Comparison of ENCODE assay signal across 8 cellular contexts in genomic region chr12:31116846-31117202, GRCh38. TPM values are rescaled to one million over a fixed set of nuclear protein-coding genes. Genes with fewer than 3 reads are reported as not detected.
DNase-seq lines count a peak whose midpoint lies in the region; ATAC-seq, FAIRE-seq and TF ChIP-seq lines count a peak whose summit lies in the region.
"Not testable (repeated sequence)": the region's sequence is repeated elsewhere in the genome, so short reads cannot be mapped to it uniquely, and the experiment has no call there.

No MANE protein-coding gene starts in this region.

- H3K36me3 Mint-ChIP-seq in activated T-cell treated with anti-CD3 and anti-CD28 coated beads, Interleukin-2, amount 50 U/mL, for 4 hours (ENCODE audit: insufficient read depth); effector memory CD8-positive, alpha-beta T cell (ENCODE audit: insufficient read depth); memory B cell; progenitor cell of endocrine pancreas (ENCODE audit: insufficient read depth): not testable (repeated sequence)

- peaks cover 0 to 23% (median 0%) of the 10 kb centered on the region in 4 donors for H3K4me1 ChIP-seq in Peyer's patch

- not testable (repeated sequence) for TF ChIP-seq POLR2A in Peyer's patch (IDR thresholded peaks at IDR 0.05)

- H3K27ac ChIP-seq in Peyer's patch = not testable (repeated sequence)

- DNase-seq in Peyer's patch; activated T-cell treated with anti-CD3 and anti-CD28 coated beads, Interleukin-2, amount 50 U/mL, for 4 hours; effector memory CD8-positive, alpha-beta T cell; memory B cell (ENCODE audit: low spot score in 2 of 2); progenitor cell of endocrine pancreas (ENCODE audit: low spot score, unreplicated experiment); urothelium cell line (ENCODE audit: low spot score): not testable (repeated sequence)

- TF ChIP-seq CTCF in Peyer's patch (IDR thresholded peaks at IDR 0.05); progenitor cell of endocrine pancreas (IDR thresholded peaks at IDR 0.05; ENCODE audit: unreplicated experiment): not testable (repeated sequence)

- peaks cover 26% of the 10 kb centered on the region for H3K27me3 Mint-ChIP-seq in activated T-cell treated with anti-CD3 and anti-CD28 coated beads, Interleukin-2, amount 50 U/mL, for 4 hours (ENCODE audit: low read depth)
- H3K27me3 Mint-ChIP-seq in effector memory CD8-positive, alpha-beta T cell = peaks cover 7 to 16% of the 10 kb centered on the region in 2 donors
- H3K27me3 Mint-ChIP-seq in memory B cell = not testable (repeated sequence)
- H3K27me3 Mint-ChIP-seq in progenitor cell of endocrine pancreas = peaks cover 43% of the 10 kb centered on the region

- peak overlapping the region; percentile 72 for H3K4me3 Mint-ChIP-seq in activated T-cell treated with anti-CD3 and anti-CD28 coated beads, Interleukin-2, amount 50 U/mL, for 4 hours
- H3K4me3 Mint-ChIP-seq in effector memory CD8-positive, alpha-beta T cell = peak overlapping the region; percentile 84 to 85
- peak overlapping the region; percentile 75 for H3K4me3 Mint-ChIP-seq in memory B cell
- peak overlapping the region; percentile 78 for H3K4me3 Mint-ChIP-seq in progenitor cell of endocrine pancreas (ENCODE audit: low read depth)

- ATAC-seq in GM18508 (IDR thresholded peaks at IDR 0.05; ENCODE audit: insufficient read depth, unreplicated experiment) (peak; percentile 13), HG03342 (IDR thresholded peaks at IDR 0.05; ENCODE audit: unreplicated experiment) (peak; percentile 15)
- peak in 1 of 2 donors; percentile 4 for ATAC-seq in activated T-cell treated with anti-CD3 and anti-CD28 coated beads, Interleukin-2, amount 50 U/mL, for 4 hours
- ATAC-seq in effector memory CD8-positive, alpha-beta T cell (replicated peaks) = peak; percentile 16
- ATAC-seq in memory B cell (ENCODE audit: low read depth) = not testable (repeated sequence)

- H3K27ac Mint-ChIP-seq in effector memory CD8-positive, alpha-beta T cell = peak overlapping the region in 1 of 2 donors; percentile 63
- H3K27ac Mint-ChIP-seq in memory B cell, progenitor cell of endocrine pancreas: not testable (repeated sequence)

- not testable (repeated sequence) for H3K27me3 ChIP-seq in Peyer's patch

- H3K4me1 Mint-ChIP-seq in activated T-cell treated with anti-CD3 and anti-CD28 coated beads, Interleukin-2, amount 50 U/mL, for 4 hours (ENCODE audit: low read depth); effector memory CD8-positive, alpha-beta T cell (ENCODE audit: low read depth in 2 of 2); memory B cell: not testable (repeated sequence)
- H3K4me1 Mint-ChIP-seq in progenitor cell of endocrine pancreas (ENCODE audit: low read depth) = peaks cover 12% of the 10 kb centered on the region

- H3K9me3 Mint-ChIP-seq in activated T-cell treated with anti-CD3 and anti-CD28 coated beads, Interleukin-2, amount 50 U/mL, for 4 hours; effector memory CD8-positive, alpha-beta T cell; memory B cell; progenitor cell of endocrine pancreas (ENCODE audit: low read depth): not testable (repeated sequence)

- H3K9me3 ChIP-seq in Peyer's patch = not testable (repeated sequence)

- peak; percentile 89 for FAIRE-seq in urothelium cell line (lab: Jason Lieb, UNC)

- H3K36me3 ChIP-seq in Peyer's patch = not testable (repeated sequence)

- H3K4me3 ChIP-seq in Peyer's patch = peak overlapping the region in 3 of 4 donors; percentile 49 to 66 (median 57)

RNA-seq across cellular contexts. Expression of gene DDX11, which starts 43.2 kb away (rescaled TPM):
- total RNA-seq in Peyer's patch = 100 to 1,000 TPM in 2 of 4 donors, 10 to 100 TPM in 2; 53.1 to 189 (median 100) TPM
- total RNA-seq in activated T-cell treated with anti-CD3 and anti-CD28 coated beads, Interleukin-2, amount 50 U/mL, for 4 hours = 100 to 1,000 TPM; 117 to 134 (median 129) TPM
- 238 and 247 TPM in 2 replicates for total RNA-seq in progenitor cell of endocrine pancreas
